Comparison of ENCODE assay signal across 2 cellular contexts in the genomic region with DNA sequence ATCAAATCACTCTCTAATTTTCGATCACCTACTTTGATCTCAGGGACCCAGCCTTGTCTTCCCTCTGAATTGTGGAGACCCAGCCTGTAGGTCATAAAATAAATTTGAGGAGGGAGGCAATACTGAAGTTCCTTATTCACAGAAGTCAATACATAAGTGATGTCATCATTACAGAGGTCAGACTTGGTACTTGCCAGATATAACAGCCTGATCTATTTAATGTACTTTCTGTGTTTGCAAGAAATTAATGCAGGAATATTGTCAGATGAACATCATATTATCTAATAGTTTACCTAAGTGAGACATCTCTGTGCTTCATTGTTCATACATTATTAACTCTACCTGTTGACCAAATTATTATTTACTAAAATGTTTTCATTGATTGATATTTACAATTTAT.
TF ChIP-seq lines count a peak whose summit lies in the region.

No MANE protein-coding gene starts in this region.

TF ChIP-seq in HepG2, 621 proteins besides CTCF, POLR2A, EP300 and RAD21:
- TF ChIP-seq CCAR2 (optimal IDR thresholded peaks at IDR 0.05; ENCODE audit: low read depth, low read length): no peak
- no peak for TF ChIP-seq ZNF615 (CRISPR knock-in tag; IDR thresholded peaks at IDR 0.05; ENCODE audit: borderline replicate concordance)
- peak; percentile 78 for TF ChIP-seq ATF7 (IDR thresholded peaks at IDR 0.05)
- no peak for TF ChIP-seq ATF7 (CRISPR knock-in tag; IDR thresholded peaks at IDR 0.05)
- TF ChIP-seq CREB1 (IDR thresholded peaks at IDR 0.05): 0 out of 2 replicates have a peak, but pooled peaks have one; percentile 2
- no peak for TF ChIP-seq CREB1 (CRISPR knock-in tag; IDR thresholded peaks at IDR 0.05)

TF ChIP-seq in HEK293, 187 proteins besides CTCF, POLR2A, EP300 and RAD21 (continued from another document):
- TF ChIP-seq, protein P1, sequence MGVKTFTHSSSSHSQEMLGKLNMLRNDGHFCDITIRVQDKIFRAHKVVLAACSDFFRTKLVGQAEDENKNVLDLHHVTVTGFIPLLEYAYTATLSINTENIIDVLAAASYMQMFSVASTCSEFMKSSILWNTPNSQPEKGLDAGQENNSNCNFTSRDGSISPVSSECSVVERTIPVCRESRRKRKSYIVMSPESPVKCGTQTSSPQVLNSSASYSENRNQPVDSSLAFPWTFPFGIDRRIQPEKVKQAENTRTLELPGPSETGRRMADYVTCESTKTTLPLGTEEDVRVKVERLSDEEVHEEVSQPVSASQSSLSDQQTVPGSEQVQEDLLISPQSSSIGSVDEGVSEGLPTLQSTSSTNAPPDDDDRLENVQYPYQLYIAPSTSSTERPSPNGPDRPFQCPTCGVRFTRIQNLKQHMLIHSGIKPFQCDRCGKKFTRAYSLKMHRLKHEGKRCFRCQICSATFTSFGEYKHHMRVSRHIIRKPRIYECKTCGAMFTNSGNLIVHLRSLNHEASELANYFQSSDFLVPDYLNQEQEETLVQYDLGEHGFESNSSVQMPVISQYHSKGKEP (tag by site-specific recombination; IDR thresholded peaks at IDR 0.05): no peak
- TF ChIP-seq ZNF2 (tag by site-specific recombination; IDR thresholded peaks at IDR 0.05) (no peak), ZNF138 (tag by site-specific recombination; IDR thresholded peaks at IDR 0.05; ENCODE audit: borderline replicate concordance) (no peak), ZNF792 (tag by site-specific recombination; IDR thresholded peaks at IDR 0.05) (no peak), ZNF146 (tag by site-specific recombination; IDR thresholded peaks at IDR 0.05) (no peak)
- TF ChIP-seq, protein P2, sequence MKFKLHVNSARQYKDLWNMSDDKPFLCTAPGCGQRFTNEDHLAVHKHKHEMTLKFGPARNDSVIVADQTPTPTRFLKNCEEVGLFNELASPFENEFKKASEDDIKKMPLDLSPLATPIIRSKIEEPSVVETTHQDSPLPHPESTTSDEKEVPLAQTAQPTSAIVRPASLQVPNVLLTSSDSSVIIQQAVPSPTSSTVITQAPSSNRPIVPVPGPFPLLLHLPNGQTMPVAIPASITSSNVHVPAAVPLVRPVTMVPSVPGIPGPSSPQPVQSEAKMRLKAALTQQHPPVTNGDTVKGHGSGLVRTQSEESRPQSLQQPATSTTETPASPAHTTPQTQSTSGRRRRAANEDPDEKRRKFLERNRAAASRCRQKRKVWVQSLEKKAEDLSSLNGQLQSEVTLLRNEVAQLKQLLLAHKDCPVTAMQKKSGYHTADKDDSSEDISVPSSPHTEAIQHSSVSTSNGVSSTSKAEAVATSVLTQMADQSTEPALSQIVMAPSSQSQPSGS (tag by site-specific recombination; IDR thresholded peaks at IDR 0.05; ENCODE audit: low read depth): peak; percentile 62
- TF ChIP-seq, protein P3, sequence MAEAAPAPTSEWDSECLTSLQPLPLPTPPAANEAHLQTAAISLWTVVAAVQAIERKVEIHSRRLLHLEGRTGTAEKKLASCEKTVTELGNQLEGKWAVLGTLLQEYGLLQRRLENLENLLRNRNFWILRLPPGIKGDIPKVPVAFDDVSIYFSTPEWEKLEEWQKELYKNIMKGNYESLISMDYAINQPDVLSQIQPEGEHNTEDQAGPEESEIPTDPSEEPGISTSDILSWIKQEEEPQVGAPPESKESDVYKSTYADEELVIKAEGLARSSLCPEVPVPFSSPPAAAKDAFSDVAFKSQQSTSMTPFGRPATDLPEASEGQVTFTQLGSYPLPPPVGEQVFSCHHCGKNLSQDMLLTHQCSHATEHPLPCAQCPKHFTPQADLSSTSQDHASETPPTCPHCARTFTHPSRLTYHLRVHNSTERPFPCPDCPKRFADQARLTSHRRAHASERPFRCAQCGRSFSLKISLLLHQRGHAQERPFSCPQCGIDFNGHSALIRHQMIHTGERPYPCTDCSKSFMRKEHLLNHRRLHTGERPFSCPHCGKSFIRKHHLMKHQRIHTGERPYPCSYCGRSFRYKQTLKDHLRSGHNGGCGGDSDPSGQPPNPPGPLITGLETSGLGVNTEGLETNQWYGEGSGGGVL (tag by site-specific recombination; IDR thresholded peaks at IDR 0.05): no peak
